Comparison of ENCODE assay signal across 1 cellular context in the genomic region with DNA sequence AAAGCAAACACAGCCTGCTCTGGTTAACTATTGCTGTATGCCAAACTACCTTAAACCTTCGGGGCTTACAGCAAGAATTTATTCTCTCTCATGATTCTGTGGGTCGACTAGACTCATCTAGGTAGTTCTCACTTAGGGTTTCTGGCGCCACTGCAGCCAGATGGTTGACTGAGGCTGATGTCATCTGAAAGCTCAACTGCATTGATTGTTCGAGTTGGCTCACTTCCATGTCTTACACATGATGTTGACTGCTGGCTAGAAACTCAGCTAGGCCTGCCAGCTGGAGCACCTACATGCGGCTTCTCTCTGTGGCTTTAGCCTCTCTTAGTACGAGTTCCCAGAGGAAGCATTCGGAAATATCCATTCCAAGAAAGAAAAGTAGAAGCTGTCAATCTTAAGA.
TF ChIP-seq lines count a peak whose summit lies in the region.

No MANE protein-coding gene starts in this region.

TF ChIP-seq in GM12878, 131 proteins besides CTCF, POLR2A, EP300 and RAD21 (continued from another document):
- TF ChIP-seq, protein P1, sequence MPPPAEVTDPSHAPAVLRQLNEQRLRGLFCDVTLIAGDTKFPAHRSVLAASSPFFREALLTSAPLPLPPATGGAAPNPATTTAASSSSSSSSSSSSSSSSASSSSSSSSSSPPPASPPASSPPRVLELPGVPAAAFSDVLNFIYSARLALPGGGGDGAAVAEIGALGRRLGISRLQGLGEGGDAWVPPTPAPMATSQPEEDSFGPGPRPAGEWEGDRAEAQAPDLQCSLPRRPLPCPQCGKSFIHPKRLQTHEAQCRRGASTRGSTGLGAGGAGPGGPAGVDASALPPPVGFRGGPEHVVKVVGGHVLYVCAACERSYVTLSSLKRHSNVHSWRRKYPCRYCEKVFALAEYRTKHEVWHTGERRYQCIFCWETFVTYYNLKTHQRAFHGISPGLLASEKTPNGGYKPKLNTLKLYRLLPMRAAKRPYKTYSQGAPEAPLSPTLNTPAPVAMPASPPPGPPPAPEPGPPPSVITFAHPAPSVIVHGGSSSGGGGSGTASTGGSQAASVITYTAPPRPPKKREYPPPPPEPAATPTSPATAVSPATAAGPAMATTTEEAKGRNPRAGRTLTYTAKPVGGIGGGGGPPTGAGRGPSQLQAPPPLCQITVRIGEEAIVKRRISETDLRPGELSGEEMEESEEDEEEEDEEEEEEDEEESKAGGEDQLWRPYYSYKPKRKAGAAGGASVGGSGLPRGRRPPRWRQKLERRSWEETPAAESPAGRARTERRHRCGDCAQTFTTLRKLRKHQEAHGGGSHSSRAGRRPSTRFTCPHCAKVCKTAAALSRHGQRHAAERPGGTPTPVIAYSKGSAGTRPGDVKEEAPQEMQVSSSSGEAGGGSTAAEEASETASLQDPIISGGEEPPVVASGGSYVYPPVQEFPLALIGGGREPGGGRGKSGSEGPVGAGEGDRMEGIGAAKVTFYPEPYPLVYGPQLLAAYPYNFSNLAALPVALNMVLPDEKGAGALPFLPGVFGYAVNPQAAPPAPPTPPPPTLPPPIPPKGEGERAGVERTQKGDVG (CRISPR knock-in tag; IDR thresholded peaks at IDR 0.05), result no peak
